Comparison of ENCODE assay signal across 13 cellular contexts in genomic region chr14:68659021-68659931, GRCh38.
DNase-seq lines count a peak whose midpoint lies in the region; ATAC-seq and TF ChIP-seq lines count a peak whose summit lies in the region.
"Had no signal": no experiment of that assay in that cellular context is flagged by ENCODE, and none has a peak within 500 bp of the region (broad histone marks: within the 10 kb centered on the region; RNA-seq: fewer than 3 reads in every experiment).

No MANE protein-coding gene starts in this region.

- peaks cover 0 to 5% of the 10 kb centered on the region in 2 donors for H3K27me3 Mint-ChIP-seq in natural killer cell (ENCODE audit: low read depth in 2 of 2)
- H3K27me3 Mint-ChIP-seq: stimulated activated memory B cell treated with anti-CD40 and anti-IgM and Interleukin-4, amounts not matched to agents 10 μg/mL and 1 μg/mL and 100 μg/mL, for 72 hours had no signal

- no peak for ATAC-seq in natural killer cell
- no peak for ATAC-seq in GM18505 (IDR thresholded peaks at IDR 0.05; ENCODE audit: unreplicated experiment)
- ATAC-seq in mucosa of descending colon = no peak
- ATAC-seq: left colon; stimulated activated memory B cell treated with anti-CD40 and anti-IgM and Interleukin-4, amounts not matched to agents 10 μg/mL and 1 μg/mL and 100 μg/mL, for 72 hours had no signal

- H3K27ac Mint-ChIP-seq in natural killer cell = no peak overlapping the region
- H3K27ac Mint-ChIP-seq: T-helper 1 cell treated with Interleukin-12 subunit alpha and Interleukin-12 subunit beta and Interleukin-4 antibody, amounts not matched to agents 30 μg/mL and 1 μg/mL, for 36 hours had no signal

- DNase-seq in SJCRH30 = peak; percentile 38 to 60
- no peak for DNase-seq in esophagus squamous epithelium (lab: John Stamatoyannopoulos, UW)
- peak in 1 of 2 donors; percentile 59 for DNase-seq in tibial artery
- no peak for DNase-seq in NCI-H446 (lab: John Stamatoyannopoulos, UW)
- no peak for DNase-seq in natural killer cell
- no peak for DNase-seq in mucosa of descending colon
- DNase-seq: amygdala, left colon, NCI-H1436 had no signal

- H3K9ac ChIP-seq in mucosa of rectum (ENCODE audit: low read depth in 1 of 2, low read length in 2 of 2) = no peak overlapping the region

- H3K9me3 Mint-ChIP-seq in natural killer cell = no peaks in the 10 kb centered on the region
- H3K9me3 Mint-ChIP-seq: stimulated activated memory B cell treated with anti-CD40 and anti-IgM and Interleukin-4, amounts not matched to agents 10 μg/mL and 1 μg/mL and 100 μg/mL, for 72 hours had no signal

- no peak overlapping the region for H3K4me3 Mint-ChIP-seq in natural killer cell
- H3K4me3 Mint-ChIP-seq: stimulated activated memory B cell treated with anti-CD40 and anti-IgM and Interleukin-4, amounts not matched to agents 10 μg/mL and 1 μg/mL and 100 μg/mL, for 72 hours; T-helper 1 cell treated with Interleukin-12 subunit alpha and Interleukin-12 subunit beta and Interleukin-4 antibody, amounts not matched to agents 30 μg/mL and 1 μg/mL, for 36 hours had no signal

- H3K9me3 ChIP-seq in SJCRH30 (replicated peaks) = no peaks in the 10 kb centered on the region
- H3K9me3 ChIP-seq in esophagus squamous epithelium = no peaks in the 10 kb centered on the region
- no peaks in the 10 kb centered on the region for H3K9me3 ChIP-seq in mucosa of rectum (ENCODE audit: control insufficient read depth in 2 of 2, low read length in 2 of 2)
- H3K9me3 ChIP-seq in tibial artery = no peaks in the 10 kb centered on the region
- H3K9me3 ChIP-seq in mucosa of descending colon = no peaks in the 10 kb centered on the region

- H3K36me3 ChIP-seq in SJCRH30 = no peaks in the 10 kb centered on the region
- H3K36me3 ChIP-seq in esophagus squamous epithelium = no peaks in the 10 kb centered on the region
- H3K36me3 ChIP-seq in mucosa of rectum (ENCODE audit: control insufficient read depth in 2 of 2, insufficient read depth in 2 of 2, low read length in 2 of 2) = no peaks in the 10 kb centered on the region
- H3K36me3 ChIP-seq in tibial artery = no peaks in the 10 kb centered on the region
- no peaks in the 10 kb centered on the region for H3K36me3 ChIP-seq in mucosa of descending colon (ENCODE audit: low read depth)

- H3K4me1 Mint-ChIP-seq in natural killer cell = peaks cover 11 to 22% of the 10 kb centered on the region in 2 donors

- H3K27ac ChIP-seq in SJCRH30 (peak overlapping the region; percentile 31; the same call in 1 of the 2 replicates), esophagus squamous epithelium (peak overlapping the region; percentile 36 to 79 (median 69)), mucosa of rectum (ENCODE audit: low read depth in 2 of 2, low read length in 2 of 2) (peak overlapping the region; percentile 18 to 64), tibial artery (peak overlapping the region; percentile 67 to 70)

- H3K27me3 ChIP-seq in SJCRH30 (no peaks in the 10 kb centered on the region), esophagus squamous epithelium (no peaks in the 10 kb centered on the region), mucosa of rectum (ENCODE audit: control insufficient read depth in 2 of 2, insufficient read depth in 2 of 2, low read length in 2 of 2) (no peaks in the 10 kb centered on the region), tibial artery (no peaks in the 10 kb centered on the region)

- no peak for TF ChIP-seq CTCF in esophagus squamous epithelium (IDR thresholded peaks at IDR 0.05)
- no peak for TF ChIP-seq CTCF in tibial artery (IDR thresholded peaks at IDR 0.05)
- TF ChIP-seq CTCF in natural killer cell (IDR thresholded peaks at IDR 0.05) = no peak
- no peak for TF ChIP-seq CTCF in mucosa of descending colon (IDR thresholded peaks at IDR 0.05)

- WGBS in esophagus squamous epithelium, 2 donors = 44 to 48% methylated on average over 10 to 14 of the region's 18 CpGs

- intact Hi-C loops in esophagus squamous epithelium (cut with DNase I) = no loop called here
- intact Hi-C loops in tibial artery (cut with DNase I; ENCODE audit: low total_unique reads) = no loop called here
- intact Hi-C loops in natural killer cell (cut with micrococcal nuclease) = no loop called here
- intact Hi-C loops in mucosa of descending colon (cut with DNase I, micrococcal nuclease) = loop anchor here in 1 of 2 donors (10.0 kb wide), 1 partner anchor 114 kb away; no protein-coding TSS in a partner anchor

- peaks cover 48% of the 10 kb centered on the region for H3K4me1 ChIP-seq in SJCRH30
- H3K4me1 ChIP-seq in esophagus squamous epithelium = peaks cover 14 to 79% (median 25%) of the 10 kb centered on the region in 3 donors
- peaks cover 0 to 2% of the 10 kb centered on the region in 2 donors for H3K4me1 ChIP-seq in mucosa of rectum (ENCODE audit: control insufficient read depth in 2 of 2, insufficient read depth in 2 of 2, low read length in 2 of 2)
- H3K4me1 ChIP-seq in tibial artery = peaks cover 0 to 49% (median 36%) of the 10 kb centered on the region in 4 donors
- peaks cover 3% of the 10 kb centered on the region for H3K4me1 ChIP-seq in mucosa of descending colon (ENCODE audit: low read depth)

- no peaks in the 10 kb centered on the region for H3K36me3 Mint-ChIP-seq in natural killer cell

- TF ChIP-seq POLR2A in esophagus squamous epithelium (IDR thresholded peaks at IDR 0.05) (no peak), GM18505 (IDR thresholded peaks at IDR 0.05; ENCODE audit: borderline replicate concordance, extremely low read depth, insufficient read depth, insufficient read length) (no peak)

- H3K4me3 ChIP-seq in SJCRH30 (no peak overlapping the region), esophagus squamous epithelium (no peak overlapping the region), mucosa of rectum (ENCODE audit: low read length in 2 of 2) (no peak overlapping the region), tibial artery (no peak overlapping the region), mucosa of descending colon (no peak overlapping the region)

Comparison
In these comparisons a context has a peak if more than half of its experiments do, and no peak if none do; other contexts are left out.
1. DNase-seq: peak in SJCRH30 (2 of 2); none in esophagus squamous epithelium (single experiment), NCI-H446 (0 of 2), natural killer cell (single experiment) and mucosa of descending colon (0 of 3).
2. Peak in every context shown above with its lines, with median percentiles within 50 percentile points of each other: H3K27ac ChIP-seq.